Comparison of ENCODE assay signal across 2 cellular contexts in the genomic region with DNA sequence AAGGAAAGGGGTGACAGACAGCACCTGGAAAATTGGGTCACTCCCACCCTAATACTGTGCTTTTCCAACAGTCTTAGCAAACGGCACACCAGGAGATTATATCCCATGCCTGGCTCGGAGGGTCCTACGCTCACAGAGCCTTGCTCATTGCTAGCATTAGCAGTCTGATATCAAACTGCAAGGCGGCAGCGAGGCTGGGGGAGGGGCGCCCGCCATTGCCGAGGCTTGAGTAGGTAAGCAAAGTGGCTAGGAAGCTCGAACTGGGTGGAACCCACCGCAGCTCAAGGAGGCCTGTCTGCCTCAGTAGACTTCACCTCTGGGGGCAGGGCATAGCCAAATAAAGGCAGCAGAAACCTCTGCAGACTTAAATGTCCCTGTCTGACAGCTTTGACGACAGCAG. TPM values are rescaled to one million over a fixed set of nuclear protein-coding genes. Genes with fewer than 3 reads are reported as not detected.
"Had no signal": no experiment of that assay in that cellular context is flagged by ENCODE, and none has a peak within 500 bp of the region (broad histone marks: within the 10 kb centered on the region; RNA-seq: fewer than 3 reads in every experiment).

No MANE protein-coding gene starts in this region.

RNA-seq across cellular contexts. Expression of gene SPATA31C1, which starts 15.4 kb away (rescaled TPM):
- total RNA-seq: G401, GM12878 had no signal
- polyA plus RNA-seq: GM12878 had no signal

RNA-seq across cellular contexts. Expression of gene SPATA31E1, which starts 19.7 kb away (rescaled TPM):
- total RNA-seq: G401, GM12878 had no signal
- polyA plus RNA-seq: GM12878 had no signal
